18 cellular contexts compared by ENCODE assay signal in genomic region chr12:1846421-1847405, GRCh38. TPM values are rescaled to one million over a fixed set of nuclear protein-coding genes. Genes with fewer than 3 reads are reported as not detected.
"Had no signal": no experiment of that assay in that cellular context is flagged by ENCODE, and none has a peak within 500 bp of the region (broad histone marks: within the 10 kb centered on the region; RNA-seq: fewer than 3 reads in every experiment).

No MANE protein-coding gene starts in this region.

- H3K36me3 Mint-ChIP-seq: activated naive CD8-positive, alpha-beta T cell had no signal

- DNase-seq: activated CD4-positive, alpha-beta T cell treated with anti-CD3 and anti-CD28 coated beads, Interleukin-2, amount 50 U/mL, for 1 hour; activated gamma-delta T cell; activated T-cell treated with anti-CD3 and anti-CD28 coated beads, Interleukin-2, amount 50 U/mL, for 1 hour; amniotic stem cell; central memory CD4-positive, alpha-beta T cell; cortex of kidney; effector CD8-positive, alpha-beta T cell; foreskin fibroblast; midbrain; stimulated activated CD4-positive, alpha-beta T cell treated with anti-CD3 and anti-CD28 coated beads, Interleukin-12 subunit alpha, Interleukin-12 subunit beta, amount 100 ng/mL, for 4 hours; stimulated activated CD4-positive, alpha-beta T cell treated with anti-CD3 and anti-CD28 coated beads, Interleukin-2, amount 100 ng/mL, for 24 hours had no signal

- H3K27me3 ChIP-seq: ovary had no signal

- H3K27me3 Mint-ChIP-seq: activated naive CD8-positive, alpha-beta T cell had no signal

- ATAC-seq: activated CD4-positive, CD25-positive, alpha-beta regulatory T cell treated with anti-CD3 and anti-CD28 coated beads, Interleukin-2, amount 50 U/mL, for 24 hours had no signal

- H3K27ac ChIP-seq: ovary had no signal

- H3K36me3 ChIP-seq: ovary had no signal

- H3K9me3 ChIP-seq: ovary had no signal

- H3K27ac Mint-ChIP-seq: activated naive CD8-positive, alpha-beta T cell; T-helper 2 cell treated with Interferon-gamma antibody and Interleukin-4, amounts not matched to agents 5 μg/mL and 100 μg/mL, for 36 hours had no signal

- H3K9me3 Mint-ChIP-seq: neural crest cell; T-helper 2 cell treated with Interferon-gamma antibody and Interleukin-4, amounts not matched to agents 5 μg/mL and 100 μg/mL, for 36 hours had no signal

- H3K4me3 Mint-ChIP-seq: activated naive CD8-positive, alpha-beta T cell; neural crest cell; T-helper 2 cell treated with Interferon-gamma antibody and Interleukin-4, amounts not matched to agents 5 μg/mL and 100 μg/mL, for 36 hours had no signal

- H3K4me3 ChIP-seq: lung, ovary had no signal

RNA-seq across cellular contexts. Expression of gene LRTM2, which starts 26.3 kb away (rescaled TPM):
- total RNA-seq: endothelial cell of umbilical vein, lung, ovary had no signal
- polyA plus RNA-seq: endothelial cell of umbilical vein, ovary had no signal
